Comparison of ENCODE assay signal across 8 cellular contexts in the genomic region with DNA sequence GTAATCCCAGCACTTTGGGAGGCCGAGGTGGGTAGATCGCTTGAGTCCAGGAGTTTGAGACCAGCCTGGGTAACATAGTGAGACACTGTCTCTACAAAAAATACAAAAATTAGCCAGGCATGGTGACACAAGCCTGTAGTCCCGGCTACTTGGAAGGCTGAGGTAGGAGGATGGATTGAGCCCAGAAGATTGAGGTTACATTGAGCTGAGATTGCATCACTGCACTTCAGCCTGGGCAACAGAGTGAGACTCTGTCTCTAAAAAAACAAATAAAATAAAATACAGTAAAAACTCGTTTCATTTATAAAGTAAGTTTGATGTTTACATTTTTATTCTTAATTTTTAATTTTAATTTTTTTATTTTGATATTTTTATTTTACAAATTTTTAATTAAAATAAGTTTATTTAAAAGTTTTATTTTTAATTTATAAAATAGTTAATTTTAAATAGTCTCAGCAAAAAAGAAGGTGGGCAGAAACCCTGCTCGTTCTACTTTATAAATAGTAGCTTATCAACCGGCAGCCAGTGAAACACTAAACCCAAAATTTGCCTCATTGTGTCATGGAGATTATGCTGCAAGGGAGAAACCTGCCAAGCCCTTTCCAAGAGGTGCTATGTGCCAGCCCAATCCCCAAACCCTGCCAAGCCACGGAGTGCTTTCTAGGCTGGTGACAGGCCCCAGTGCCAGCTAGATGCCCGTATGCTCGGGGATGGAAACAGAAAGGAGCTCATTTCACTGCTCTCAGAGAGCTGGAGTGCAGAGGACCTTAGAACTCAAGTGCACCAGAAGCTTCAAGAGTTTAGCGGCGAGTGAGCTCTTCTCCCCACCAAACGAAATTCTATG. TPM values are rescaled to one million over a fixed set of nuclear protein-coding genes. Genes with fewer than 3 reads are reported as not detected.
DNase-seq lines count a peak whose midpoint lies in the region; ATAC-seq and TF ChIP-seq lines count a peak whose summit lies in the region.

No MANE protein-coding gene starts in this region.

- no peaks in the 10 kb centered on the region for H3K27me3 ChIP-seq in endodermal cell (ENCODE audit: control insufficient read depth, insufficient read depth, low read length, poor library complexity, severe bottlenecking)

- H3K27ac ChIP-seq in C4-2B (peak overlapping the region; percentile 40), endodermal cell (ENCODE audit: low read depth, low read length) (no peak overlapping the region)

- H3K9me3 ChIP-seq in endodermal cell (ENCODE audit: control insufficient read depth, low read length), result no peaks in the 10 kb centered on the region

- H3K4me1 ChIP-seq in endodermal cell (ENCODE audit: control insufficient read depth, insufficient read depth, low read length), result peaks cover 6% of the 10 kb centered on the region

- no peak overlapping the region for H3K27ac Mint-ChIP-seq in endodermal cell

- no peaks in the 10 kb centered on the region for H3K9me3 Mint-ChIP-seq in endodermal cell

- H3K9ac ChIP-seq in endodermal cell (ENCODE audit: extremely low read depth, low read length, poor library complexity, severe bottlenecking), result no peak overlapping the region

- no peak overlapping the region for H3K4me3 ChIP-seq in endodermal cell (ENCODE audit: low read length)

- H3K4me1 Mint-ChIP-seq in endodermal cell, result peaks cover 37% of the 10 kb centered on the region

- H3K4me3 Mint-ChIP-seq in endodermal cell, result no peak overlapping the region

- H3K36me3 ChIP-seq in endodermal cell (ENCODE audit: control insufficient read depth, insufficient read depth, low read length), result peaks cover 59% of the 10 kb centered on the region

- H3K36me3 Mint-ChIP-seq in endodermal cell (ENCODE audit: low read depth), result peaks cover 22% of the 10 kb centered on the region

- 95 to 96% methylated on average over 8 to 11 of the region's 12 CpGs for WGBS in endodermal cell (ENCODE audit: insufficient coverage in 1 of 2, insufficient read length in 1 of 2), 2 experiments

- no peak for ATAC-seq in HG03439 (IDR thresholded peaks at IDR 0.05; ENCODE audit: unreplicated experiment)

- H3K27me3 Mint-ChIP-seq in endodermal cell (ENCODE audit: insufficient read depth), result no peaks in the 10 kb centered on the region

- peak; percentile 43 for DNase-seq in NCI-H2196 treated with DMSO at 0.1 percent for 48 hours (lab: John Stamatoyannopoulos, UW; ENCODE audit: unreplicated experiment)
- DNase-seq in cerebellar cortex (ENCODE audit: low spot score), result peak; percentile 95
- DNase-seq in nucleus accumbens (lab: John Stamatoyannopoulos, UW), result peak in 54 of 56 donors; percentile 25 to 90 (median 70)
- no peak for DNase-seq in endodermal cell
- DNase-seq in NCI-H526 (lab: John Stamatoyannopoulos, UW), result no peak
- DNase-seq in SHP77 treated with DMSO at 0.1 percent for 48 hours (lab: John Stamatoyannopoulos, UW), result no peak

- TF ChIP-seq CTCF in C4-2B (conservative IDR thresholded peaks at IDR 0.05) (no peak), endodermal cell (conservative IDR thresholded peaks at IDR 0.05) (no peak)

RNA-seq across cellular contexts. Expression of a gene that starts 38.9 kb away (rescaled TPM):
- 100 to 1,000 TPM; 134 to 183 TPM for total RNA-seq in endodermal cell
- polyA plus RNA-seq in endodermal cell (2013, experiment 1 of 2), result 34.9 TPM
- polyA plus RNA-seq in endodermal cell (2013, experiment 2 of 2), result 34.7 TPM

Comparison
In these comparisons a context has a peak if more than half of its experiments do, and no peak if none do; other contexts are left out.
1. DNase-seq: peak in NCI-H2196 treated with DMSO at 0.1 percent for 48 hours (single experiment), cerebellar cortex (single experiment) and nucleus accumbens (54 of 56); none in endodermal cell (single experiment), NCI-H526 (0 of 2) and SHP77 treated with DMSO at 0.1 percent for 48 hours (single experiment).